In the genomic region with DNA sequence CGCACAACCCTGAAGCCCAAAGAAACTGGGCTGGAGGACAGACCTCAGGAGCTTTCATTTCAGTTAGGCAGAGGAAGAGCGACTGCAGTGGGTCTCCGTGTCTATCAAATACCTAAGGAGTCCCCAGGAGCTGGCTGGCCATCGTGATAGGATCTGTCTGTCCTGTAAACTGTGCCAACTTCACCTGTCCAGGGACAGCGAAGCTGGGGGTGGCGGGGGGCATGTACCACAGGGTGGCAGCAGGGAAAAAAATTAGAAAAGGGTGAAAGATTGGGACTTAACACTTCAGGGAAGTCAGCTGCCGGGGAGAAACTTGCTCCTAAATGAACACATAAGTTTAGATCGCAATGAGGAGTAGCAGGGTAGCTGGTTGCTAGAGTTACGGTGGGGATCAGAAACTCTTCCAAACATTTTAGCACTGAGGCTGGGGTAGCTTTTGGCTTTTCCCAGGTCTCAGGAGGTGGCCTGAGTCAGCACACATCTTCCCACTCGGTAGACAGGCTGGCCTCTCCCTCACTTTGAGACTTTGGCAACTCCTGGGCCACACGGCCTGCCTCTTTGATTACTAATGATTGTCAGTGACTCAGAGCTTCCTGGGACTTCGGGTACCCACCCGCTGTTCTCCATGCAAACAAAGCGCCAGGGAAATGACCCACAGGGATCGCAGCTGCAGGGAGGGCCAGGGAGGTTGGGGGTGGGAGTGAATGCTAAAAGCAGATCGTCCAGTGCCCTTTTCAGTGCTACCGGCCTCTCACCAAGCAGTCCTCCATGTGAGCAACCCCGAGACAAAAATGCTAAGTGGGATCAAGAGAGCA, we compare ENCODE assay signal across 8 cellular contexts. TPM values are rescaled to one million over a fixed set of nuclear protein-coding genes. Genes with fewer than 3 reads are reported as not detected.
DNase-seq lines count a peak whose midpoint lies in the region; ATAC-seq, FAIRE-seq and TF ChIP-seq lines count a peak whose summit lies in the region.

No MANE protein-coding gene starts in this region.

- POLR2A ChIA-PET in activated naive CD8-positive, alpha-beta T cell treated with anti-CD3 and anti-CD28 coated beads, Interleukin-2, amount 10 ng/mL, durations not matched to agents 7 days and 5 days (lab: Charles Lee), result interaction anchor here (1.0 to 6.0 kb wide), 14 partner anchors 10 to 869 kb away, joined by 3 to 156 read pairs (median 6); a partner anchor contains a TSS

- H3K4me3 ChIP-seq in heart right ventricle, result peak overlapping the region; percentile 61 to 88 (median 74)
- H3K4me3 ChIP-seq in pancreas, result peak overlapping the region; percentile 57 to 72 (median 64)

- peaks cover 27% of the 10 kb centered on the region for H3K36me3 Mint-ChIP-seq in activated naive CD8-positive, alpha-beta T cell treated with anti-CD3 and anti-CD28 coated beads, Interleukin-2, amount 10 ng/mL, durations not matched to agents 7 days and 5 days

- H3K4me1 Mint-ChIP-seq in activated naive CD8-positive, alpha-beta T cell treated with anti-CD3 and anti-CD28 coated beads, Interleukin-2, amount 10 ng/mL, durations not matched to agents 7 days and 5 days, result peaks cover 44% of the 10 kb centered on the region

- no peaks in the 10 kb centered on the region for H3K9me3 Mint-ChIP-seq in activated naive CD8-positive, alpha-beta T cell treated with anti-CD3 and anti-CD28 coated beads, Interleukin-2, amount 10 ng/mL, durations not matched to agents 7 days and 5 days

- H3K27me3 ChIP-seq in heart right ventricle (no peaks in the 10 kb centered on the region), pancreas (no peaks in the 10 kb centered on the region)

- H3K27ac Mint-ChIP-seq in activated naive CD8-positive, alpha-beta T cell treated with anti-CD3 and anti-CD28 coated beads, Interleukin-2, amount 10 ng/mL, durations not matched to agents 7 days and 5 days, result peak overlapping the region; percentile 98

- intact Hi-C loops in heart right ventricle (cut with DNase I), result no loop called here
- intact Hi-C loops in pancreas (cut with DNase I), result no loop called here

- H3K4me1 ChIP-seq in heart right ventricle, result peaks cover 7 to 67% (median 41%) of the 10 kb centered on the region in 9 donors
- peaks cover 15 to 37% (median 24%) of the 10 kb centered on the region in 3 donors for H3K4me1 ChIP-seq in pancreas

- ATAC-seq in activated naive CD8-positive, alpha-beta T cell treated with anti-CD3 and anti-CD28 coated beads, Interleukin-2, amount 10 ng/mL, durations not matched to agents 7 days and 5 days (ENCODE audit: low read depth), result no peak
- ATAC-seq in heart right ventricle (peak in 6 of 8 donors; percentile 4 to 61 (median 15)), pancreas (peak; percentile 17 to 51 (median 42)), HG03520 (IDR thresholded peaks at IDR 0.05; ENCODE audit: unreplicated experiment) (no peak)

- TF ChIP-seq CTCF in heart right ventricle (IDR thresholded peaks at IDR 0.05) (no peak), pancreas (IDR thresholded peaks at IDR 0.05) (no peak)

- H3K9me3 ChIP-seq in heart right ventricle, result peaks cover 0 to 3% (median 0%) of the 10 kb centered on the region in 11 donors
- H3K9me3 ChIP-seq in pancreas, result no peaks in the 10 kb centered on the region

- DNase-seq in DMS153 (lab: John Stamatoyannopoulos, UW), result peak; percentile 39
- DNase-seq in DMS153 treated with DMSO at 0.1 percent for 48 hours (lab: John Stamatoyannopoulos, UW; ENCODE audit: unreplicated experiment), result no peak
- DNase-seq in NCI-H446 (lab: John Stamatoyannopoulos, UW), result peak; percentile 43 to 50
- DNase-seq in activated naive CD8-positive, alpha-beta T cell treated with anti-CD3 and anti-CD28 coated beads, Interleukin-2, amount 10 ng/mL, durations not matched to agents 7 days and 5 days, result no peak
- DNase-seq in heart right ventricle, result peak; percentile 28 to 31
- peak; percentile 44 to 84 (median 74) for DNase-seq in pancreas
- DNase-seq in NCI-H1694 treated with DMSO at 0.1 percent for 48 hours (lab: John Stamatoyannopoulos, UW), result no peak

- H3K27me3 Mint-ChIP-seq in activated naive CD8-positive, alpha-beta T cell treated with anti-CD3 and anti-CD28 coated beads, Interleukin-2, amount 10 ng/mL, durations not matched to agents 7 days and 5 days, result no peaks in the 10 kb centered on the region

- FAIRE-seq in pancreas (lab: Jason Lieb, UNC), result no peak

- H3K4me3 Mint-ChIP-seq in activated naive CD8-positive, alpha-beta T cell treated with anti-CD3 and anti-CD28 coated beads, Interleukin-2, amount 10 ng/mL, durations not matched to agents 7 days and 5 days, result peak overlapping the region; percentile 98

- H3K27ac ChIP-seq in heart right ventricle (peak overlapping the region; percentile 84 to 98 (median 96)), pancreas (peak overlapping the region; percentile 91 to 98 (median 96))

- H3K36me3 ChIP-seq in heart right ventricle (peaks cover 0 to 46% (median 10%) of the 10 kb centered on the region in 9 donors), pancreas (no peaks in the 10 kb centered on the region)

- WGBS in heart right ventricle, 2 donors, result 35 to 38% methylated on average over 18 of the region's 18 CpGs
- 22 to 26% methylated on average over 18 of the region's 18 CpGs for WGBS in pancreas, 2 donors

RNA-seq across cellular contexts. Expression of a gene that starts 2.9 kb away (rescaled TPM):
- 10 to 100 TPM; 63.3 to 64.8 TPM for total RNA-seq in activated naive CD8-positive, alpha-beta T cell treated with anti-CD3 and anti-CD28 coated beads, Interleukin-2, amount 10 ng/mL, durations not matched to agents 7 days and 5 days
- 10 to 100 TPM in 7 of 10 donors, 1 to 10 TPM in 3; 5.9 to 31.0 (median 13.2) TPM for total RNA-seq in heart right ventricle
- polyA plus RNA-seq in heart right ventricle, result 100 to 1,000 TPM in 1 of 2 donors, 10 to 100 TPM in 1; 50.8 to 132 TPM
- total RNA-seq in pancreas, result 10 to 100 TPM in 1 of 6 donors, 1 to 10 TPM in 5; 3.2 to 11.6 (median 8.0) TPM
- polyA plus RNA-seq in pancreas, result 10 to 100 TPM; 13.1 to 15.7 TPM

RNA-seq across cellular contexts. Expression of a gene that starts 25.9 kb away (rescaled TPM):
- total RNA-seq in activated naive CD8-positive, alpha-beta T cell treated with anti-CD3 and anti-CD28 coated beads, Interleukin-2, amount 10 ng/mL, durations not matched to agents 7 days and 5 days, result 1 to 10 TPM; 9.9 TPM
- 1 to 10 TPM in 2 of 10 donors, under 1 TPM in 8; 0.21 to 3.7 (median 0.78) TPM for total RNA-seq in heart right ventricle
- polyA plus RNA-seq in heart right ventricle, result 1 to 10 TPM in 1 of 2 donors, under 1 TPM in 1; 0.80 to 7.6 TPM
- 1 to 10 TPM; 2.6 to 6.6 (median 3.6) TPM for total RNA-seq in pancreas
- polyA plus RNA-seq in pancreas, result 1 to 10 TPM; 3.6 to 5.1 TPM

RNA-seq across cellular contexts. Expression of a gene that starts 35.5 kb away (rescaled TPM):
- total RNA-seq in activated naive CD8-positive, alpha-beta T cell treated with anti-CD3 and anti-CD28 coated beads, Interleukin-2, amount 10 ng/mL, durations not matched to agents 7 days and 5 days, result 10 to 100 TPM; 11.1 to 11.3 TPM
- total RNA-seq in heart right ventricle (10 to 100 TPM in 1 of 10 donors, 1 to 10 TPM in 9; 3.4 to 10.5 (median 6.0) TPM), pancreas (10 to 100 TPM in 2 of 6 donors, 1 to 10 TPM in 4; 6.0 to 11.6 (median 8.9) TPM)
- polyA plus RNA-seq in heart right ventricle (1 to 10 TPM; 4.9 to 7.2 TPM), pancreas (10 to 100 TPM in 1 of 2 donors, 1 to 10 TPM in 1; 9.9 to 13.9 TPM)

RNA-seq across cellular contexts. Expression of a gene that starts 49.1 kb away (rescaled TPM):
- total RNA-seq in activated naive CD8-positive, alpha-beta T cell treated with anti-CD3 and anti-CD28 coated beads, Interleukin-2, amount 10 ng/mL, durations not matched to agents 7 days and 5 days, result not detected
- total RNA-seq in heart right ventricle (not detected), pancreas (not detected)
- polyA plus RNA-seq in heart right ventricle (not detected), pancreas (under 1 TPM in 1 of 2 donors, not detected in 1; 0.05 TPM)

Comparison
In these comparisons a context has a peak if more than half of its experiments do, and no peak if none do; other contexts are left out.
1. DNase-seq: peak in DMS153 (single experiment), NCI-H446 (2 of 2), heart right ventricle (2 of 2) and pancreas (6 of 6); none in DMS153 treated with DMSO at 0.1 percent for 48 hours (single experiment), activated naive CD8-positive, alpha-beta T cell treated with anti-CD3 and anti-CD28 coated beads, Interleukin-2, amount 10 ng/mL, durations not matched to agents 7 days and 5 days (single experiment) and NCI-H1694 treated with DMSO at 0.1 percent for 48 hours (single experiment).
2. ATAC-seq: peak in heart right ventricle (6 of 8) and pancreas (4 of 4); none in activated naive CD8-positive, alpha-beta T cell treated with anti-CD3 and anti-CD28 coated beads, Interleukin-2, amount 10 ng/mL, durations not matched to agents 7 days and 5 days (single experiment) and HG03520 (single experiment).